8 cellular contexts compared by ENCODE assay signal in the genomic region with DNA sequence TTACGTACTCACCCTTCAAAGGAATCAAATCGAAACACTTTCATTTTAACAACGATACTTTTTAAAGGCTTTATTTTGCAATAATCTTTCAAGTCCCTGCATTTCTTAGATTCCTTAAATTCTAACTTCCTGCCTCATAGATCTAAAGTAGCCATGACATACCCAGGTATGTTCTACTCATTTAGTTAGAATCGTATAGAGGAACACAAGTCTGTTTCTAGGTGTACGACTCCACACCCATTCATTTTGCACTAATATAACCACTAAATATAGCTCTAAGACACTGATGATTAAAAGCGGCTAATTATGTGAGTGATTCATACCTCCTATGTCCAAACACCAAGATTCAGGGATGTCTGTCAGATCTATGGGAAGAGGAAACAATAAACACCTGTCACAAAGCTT. TPM values are rescaled to one million over a fixed set of nuclear protein-coding genes. Genes with fewer than 3 reads are reported as not detected.
DNase-seq lines count a peak whose midpoint lies in the region; ATAC-seq and TF ChIP-seq lines count a peak whose summit lies in the region.

No MANE protein-coding gene starts in this region.

- intact Hi-C loops in heart right ventricle (cut with DNase I): loop anchor here in 7 of 10 donors (5.0 to 10.0 kb wide), 4 partner anchors 87 to 97 kb away; no protein-coding TSS in a partner anchor
- intact Hi-C loops in Right ventricle myocardium inferior (cut with DNase I): loop anchor here (5.0 kb wide), 1 partner anchor 87 kb away; no protein-coding TSS in a partner anchor

- H3K4me1 ChIP-seq in heart right ventricle (peaks cover 0 to 83% (median 49%) of the 10 kb centered on the region in 9 donors), stomach smooth muscle (ENCODE audit: control insufficient read depth, insufficient read depth, low read length) (peaks cover 15% of the 10 kb centered on the region)

- no peak for TF ChIP-seq CTCF in heart right ventricle (IDR thresholded peaks at IDR 0.05)

- H3K27ac Mint-ChIP-seq in activated naive CD4-positive, alpha-beta T cell treated with anti-CD3 and anti-CD28 coated beads, Interleukin-2, amount 50 U/mL, for 72 hours: peak overlapping the region; percentile 95 to 97

- peaks cover 0 to 35% (median 0%) of the 10 kb centered on the region in 9 donors for H3K36me3 ChIP-seq in heart right ventricle
- no peaks in the 10 kb centered on the region for H3K36me3 ChIP-seq in stomach smooth muscle (ENCODE audit: control insufficient read depth in 2 of 2, insufficient read depth in 2 of 2, low read length in 2 of 2)

- no peaks in the 10 kb centered on the region for H3K9me3 ChIP-seq in heart right ventricle
- H3K9me3 ChIP-seq in stomach smooth muscle (ENCODE audit: control insufficient read depth in 2 of 2, low read length in 2 of 2): no peaks in the 10 kb centered on the region

- H3K9ac ChIP-seq in stomach smooth muscle (ENCODE audit: low read length in 2 of 2): peak overlapping the region; percentile 83 to 91

- ATAC-seq in heart right ventricle: peak in 1 of 8 donors; percentile 2
- ATAC-seq in Right ventricle myocardium inferior: no peak
- ATAC-seq in activated naive CD4-positive, alpha-beta T cell treated with anti-CD3 and anti-CD28 coated beads, Interleukin-2, amount 50 U/mL, for 72 hours: peak; percentile 14
- ATAC-seq in GM18868 (IDR thresholded peaks at IDR 0.05; ENCODE audit: unreplicated experiment): no peak

- WGBS in heart right ventricle, 2 donors: 18 to 21% methylated on average over 6 of the region's 6 CpGs

- peak overlapping the region; percentile 71 to 96 (median 91) for H3K27ac ChIP-seq in heart right ventricle
- peak overlapping the region; percentile 76 for H3K27ac ChIP-seq in stomach smooth muscle (ENCODE audit: low read length)

- peaks cover 7 to 8% of the 10 kb centered on the region in 2 donors for H3K9me3 Mint-ChIP-seq in activated naive CD4-positive, alpha-beta T cell treated with anti-CD3 and anti-CD28 coated beads, Interleukin-2, amount 50 U/mL, for 72 hours

- H3K36me3 Mint-ChIP-seq in activated naive CD4-positive, alpha-beta T cell treated with anti-CD3 and anti-CD28 coated beads, Interleukin-2, amount 50 U/mL, for 72 hours: peaks cover 40 to 41% of the 10 kb centered on the region in 2 donors

- DNase-seq in heart right ventricle: no peak
- no peak for DNase-seq in Right ventricle myocardium inferior (ENCODE audit: missing footprints)
- no peak for DNase-seq in activated naive CD4-positive, alpha-beta T cell treated with anti-CD3 and anti-CD28 coated beads, Interleukin-2, amount 50 U/mL, for 72 hours (ENCODE audit: low spot score in 2 of 2)
- DNase-seq in SK-N-DZ (ENCODE audit: low spot score): no peak
- no peak for DNase-seq in NK-92 treated with Interleukin-12 subunit alpha and Interleukin-12 subunit beta, amount 100 ng/mL, for 24 hours (lab: John Stamatoyannopoulos, UW)

- H3K4me3 ChIP-seq in heart right ventricle (peak overlapping the region; percentile 54 to 87 (median 77)), iPS-11a (ENCODE audit: low read depth, low read length) (peak overlapping the region; percentile 82), stomach smooth muscle (ENCODE audit: low read length in 2 of 2) (peak overlapping the region; percentile 86 to 94)

- H3K27me3 ChIP-seq in heart right ventricle (no peaks in the 10 kb centered on the region), stomach smooth muscle (ENCODE audit: control insufficient read depth in 1 of 2, insufficient read depth in 2 of 2, low read length in 2 of 2) (no peaks in the 10 kb centered on the region)

RNA-seq across cellular contexts. Expression of a gene that starts 1.3 kb away (rescaled TPM):
- 100 to 1,000 TPM in 5 of 10 donors, 10 to 100 TPM in 5; 60.3 to 195 (median 109) TPM for total RNA-seq in heart right ventricle
- 10 to 100 TPM; 31.0 to 45.9 TPM for polyA plus RNA-seq in heart right ventricle
- 55.3 TPM for total RNA-seq in Right ventricle myocardium inferior
- total RNA-seq in activated naive CD4-positive, alpha-beta T cell treated with anti-CD3 and anti-CD28 coated beads, Interleukin-2, amount 50 U/mL, for 72 hours: 100 to 1,000 TPM; 106 to 141 TPM
- 76.4 and 79.1 TPM in 2 replicates for polyA plus RNA-seq in SK-N-DZ (2014; cell fraction: cytosol; rRNA removed)
- polyA plus RNA-seq in SK-N-DZ (2014; cell fraction: nucleus; rRNA removed): 74.9 and 78.1 TPM in 2 replicates

Comparison
In these comparisons a context has a peak if more than half of its experiments do, and no peak if none do; other contexts are left out.
1. ATAC-seq: peak in activated naive CD4-positive, alpha-beta T cell treated with anti-CD3 and anti-CD28 coated beads, Interleukin-2, amount 50 U/mL, for 72 hours (2 of 2); none in Right ventricle myocardium inferior (single experiment) and GM18868 (single experiment).
2. Peak in every context shown above with its lines, with median percentiles within 50 percentile points of each other: H3K4me3 ChIP-seq.